Comparison of ENCODE assay signal across 22 cellular contexts in genomic region chr11:32379714-32380113, GRCh38. TPM values are rescaled to one million over a fixed set of nuclear protein-coding genes. Genes with fewer than 3 reads are reported as not detected.
"Had no signal": no experiment of that assay in that cellular context is flagged by ENCODE, and none has a peak within 500 bp of the region (broad histone marks: within the 10 kb centered on the region; RNA-seq: fewer than 3 reads in every experiment).

No MANE protein-coding gene starts in this region.

- ATAC-seq: activated T-cell treated with anti-CD3 and anti-CD28 coated beads, Interleukin-2, amount 50 U/mL, for 72 hours; lower lobe of right lung; natural killer cell; pancreas; right cardiac atrium had no signal

- DNase-seq: activated CD4-positive, alpha-beta memory T cell treated with anti-CD3 and anti-CD28 coated beads for 36 hours; activated CD4-positive, alpha-beta T cell treated with anti-CD3 and anti-CD28 coated beads for 48 hours; activated effector memory CD4-positive, alpha-beta T cell treated with Interleukin-2 at 50 U/mL for 16 hours; activated naive CD4-positive, alpha-beta T cell treated with anti-CD3 and anti-CD28 coated beads for 36 hours; activated naive CD8-positive, alpha-beta T cell treated with anti-CD3 and anti-CD28 coated beads, Interleukin-2, amount 10 ng/mL, durations not matched to agents 7 days and 5 days; activated T-cell treated with anti-CD3 and anti-CD28 coated beads, Interleukin-2, amount 50 U/mL, for 72 hours; amygdala; effector CD4-positive, alpha-beta T cell; foreskin melanocyte; left cardiac atrium; lower lobe of right lung; natural killer cell; pancreas; right cardiac atrium; stimulated activated CD4-positive, alpha-beta T cell treated with anti-CD3 and anti-CD28 coated beads, Interleukin-4, amount 100 ng/mL, for 24 hours; stimulated activated naive CD4-positive, alpha-beta T cell treated with Interleukin-2 at 50 U/mL for 16 hours; T-helper 9 cell; upper lobe of left lung had no signal

- H3K27me3 ChIP-seq: pancreas, upper lobe of left lung had no signal

- H3K36me3 Mint-ChIP-seq: activated CD4-positive, alpha-beta memory T cell treated with anti-CD3 and anti-CD28 coated beads for 36 hours; activated naive CD8-positive, alpha-beta T cell treated with anti-CD3 and anti-CD28 coated beads, Interleukin-2, amount 10 ng/mL, durations not matched to agents 7 days and 5 days; natural killer cell had no signal

- H3K27ac ChIP-seq: lower lobe of right lung, pancreas, thoracic aorta, upper lobe of left lung had no signal

- H3K27ac Mint-ChIP-seq: activated CD4-positive, alpha-beta memory T cell treated with anti-CD3 and anti-CD28 coated beads for 36 hours; activated naive CD4-positive, alpha-beta T cell treated with anti-CD3 and anti-CD28 coated beads for 36 hours; activated naive CD8-positive, alpha-beta T cell treated with anti-CD3 and anti-CD28 coated beads, Interleukin-2, amount 10 ng/mL, durations not matched to agents 7 days and 5 days; activated T-cell treated with anti-CD3 and anti-CD28 coated beads, Interleukin-2, amount 50 U/mL, for 72 hours; natural killer cell had no signal

- H3K9me3 ChIP-seq: lower lobe of right lung, pancreas, thoracic aorta, upper lobe of left lung had no signal

- H3K4me3 ChIP-seq: lower lobe of right lung, pancreas, thoracic aorta, upper lobe of left lung had no signal

- H3K4me1 Mint-ChIP-seq: activated naive CD8-positive, alpha-beta T cell treated with anti-CD3 and anti-CD28 coated beads, Interleukin-2, amount 10 ng/mL, durations not matched to agents 7 days and 5 days; natural killer cell had no signal

- H3K4me1 ChIP-seq: lower lobe of right lung, pancreas, upper lobe of left lung had no signal

- H3K4me3 Mint-ChIP-seq: activated CD4-positive, alpha-beta memory T cell treated with anti-CD3 and anti-CD28 coated beads for 36 hours; activated naive CD4-positive, alpha-beta T cell treated with anti-CD3 and anti-CD28 coated beads for 36 hours; activated naive CD8-positive, alpha-beta T cell treated with anti-CD3 and anti-CD28 coated beads, Interleukin-2, amount 10 ng/mL, durations not matched to agents 7 days and 5 days; activated T-cell treated with anti-CD3 and anti-CD28 coated beads, Interleukin-2, amount 50 U/mL, for 72 hours; natural killer cell had no signal

- H3K36me3 ChIP-seq: lower lobe of right lung, pancreas, thoracic aorta, upper lobe of left lung had no signal

- H3K9me3 Mint-ChIP-seq: activated CD4-positive, alpha-beta memory T cell treated with anti-CD3 and anti-CD28 coated beads for 36 hours; activated naive CD4-positive, alpha-beta T cell treated with anti-CD3 and anti-CD28 coated beads for 36 hours; activated naive CD8-positive, alpha-beta T cell treated with anti-CD3 and anti-CD28 coated beads, Interleukin-2, amount 10 ng/mL, durations not matched to agents 7 days and 5 days; activated T-cell treated with anti-CD3 and anti-CD28 coated beads, Interleukin-2, amount 50 U/mL, for 72 hours; natural killer cell had no signal

RNA-seq across cellular contexts. Expression of gene WT1, which starts 55.6 kb away (rescaled TPM):
- total RNA-seq: activated CD4-positive, alpha-beta memory T cell treated with anti-CD3 and anti-CD28 coated beads for 36 hours; activated naive CD4-positive, alpha-beta T cell treated with anti-CD3 and anti-CD28 coated beads for 36 hours; activated naive CD8-positive, alpha-beta T cell treated with anti-CD3 and anti-CD28 coated beads, Interleukin-2, amount 10 ng/mL, durations not matched to agents 7 days and 5 days; activated T-cell treated with anti-CD3 and anti-CD28 coated beads, Interleukin-2, amount 50 U/mL, for 72 hours; chondrocyte; fibroblast of lung; natural killer cell; T-helper 1 cell treated with Interleukin-12 subunit alpha and Interleukin-12 subunit beta and Interleukin-4 antibody, amounts not matched to agents 30 ng/mL and 1 ng/mL, for 36 hours had no signal
- polyA plus RNA-seq: fibroblast of lung had no signal
